In the genomic region with DNA sequence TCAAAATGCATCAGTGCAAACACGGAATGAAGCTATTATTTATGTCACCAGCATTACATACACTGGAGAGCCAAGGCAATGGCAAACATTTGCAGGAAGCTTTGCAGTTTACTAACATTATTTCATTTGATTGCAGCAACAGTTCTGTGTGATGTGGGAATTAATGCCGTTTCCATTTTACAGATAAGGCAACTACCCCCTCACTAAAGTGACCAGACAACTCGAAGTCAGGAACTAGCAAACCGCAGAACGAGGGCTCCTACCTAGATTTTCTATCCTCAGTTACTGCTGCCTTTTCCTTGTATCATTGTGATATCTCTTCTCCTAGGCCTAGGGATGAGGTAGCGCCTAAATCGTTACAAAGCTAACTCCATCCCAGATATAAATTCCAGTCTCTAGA, we compare ENCODE assay signal across 30 cellular contexts.
A peak's percentile ranks its signal among the peaks of the same experiment; 100 is the strongest.
DNase-seq lines count a peak whose midpoint lies in the region; ATAC-seq, FAIRE-seq and TF ChIP-seq lines count a peak whose summit lies in the region.
"Had no signal": no experiment of that assay in that cellular context is flagged by ENCODE, and none has a peak within 500 bp of the region (broad histone marks: within the 10 kb centered on the region; RNA-seq: fewer than 3 reads in every experiment).

No MANE protein-coding gene starts in this region.

- peak overlapping the region; percentile 63; the same call in 1 of the 2 replicates for H3K9ac ChIP-seq in SK-N-SH
- H3K9ac ChIP-seq in fibroblast of lung (ENCODE audit: insufficient read depth, low read length): no peak overlapping the region

- 85% methylated on average over 7 of the region's 7 CpGs for WGBS in SK-N-SH (ENCODE audit: low lambda C conversion rate)

- peak overlapping the region; percentile 69 to 94; a peak in 3 of 4 replicates for H3K27ac ChIP-seq in SK-N-SH (ENCODE audit: low read depth in 2 of 2, low read length in 1 of 2)
- peak overlapping the region; percentile 42 for H3K27ac ChIP-seq in RWPE2 (ENCODE audit: poor library complexity, severe bottlenecking)
- H3K27ac ChIP-seq in fibroblast of lung (ENCODE audit: insufficient read depth, low read length): peak overlapping the region; percentile 67

- TF ChIP-seq RAD21 in SK-N-SH (IDR thresholded peaks at IDR 0.05; ENCODE audit: low read length): no peak

- H4K20me1 ChIP-seq in SK-N-SH (ENCODE audit: insufficient read depth) (no peaks in the 10 kb centered on the region), fibroblast of lung (ENCODE audit: control insufficient read depth, extremely low read depth, insufficient read depth, low read length) (no peaks in the 10 kb centered on the region)

- H3K9me3 ChIP-seq in SK-N-SH (no peaks in the 10 kb centered on the region), RWPE2 (ENCODE audit: severe bottlenecking) (peaks cover 1% of the 10 kb centered on the region), fibroblast of lung (ENCODE audit: control insufficient read depth, insufficient read depth, low read depth, low read length) (no peaks in the 10 kb centered on the region)

- no peak for TF ChIP-seq EP300 in SK-N-SH (IDR thresholded peaks at IDR 0.05; ENCODE audit: borderline replicate concordance in 1 of 2, low read depth in 1 of 2, low read length in 1 of 2)

- H3F3A ChIP-seq in SK-N-SH (replicated peaks; ENCODE audit: insufficient read depth): peaks cover 29% of the 10 kb centered on the region

- no peak overlapping the region for H3K4me3 ChIP-seq in SK-N-SH (ENCODE audit: low read depth in 2 of 2, low read length in 1 of 2)
- no peak overlapping the region for H3K4me3 ChIP-seq in RWPE2 (ENCODE audit: severe bottlenecking)
- no peak overlapping the region for H3K4me3 ChIP-seq in fibroblast of lung (replicated peaks in 1 of 4; ENCODE audit: control extremely low read depth in 1 of 4, insufficient read depth in 1 of 4, low read depth in 3 of 4, low read length in 4 of 4)
- H3K4me3 ChIP-seq: GM12878 had no signal

- H3K9me2 ChIP-seq in SK-N-SH: no peaks in the 10 kb centered on the region

- DNase-seq in SK-N-SH: no peak
- no peak for DNase-seq in RWPE2 (ENCODE audit: low spot score)
- DNase-seq in fibroblast of lung (ENCODE audit: low read depth in 2 of 2): no peak
- DNase-seq in urothelium cell line (ENCODE audit: low spot score): no peak
- DNase-seq in AML-193 (lab: John Stamatoyannopoulos, UW): no peak
- DNase-seq in NCI-H1092 treated with DMSO at 0.1 percent for 48 hours (lab: John Stamatoyannopoulos, UW): no peak
- DNase-seq: C1 segment of cervical spinal cord; CD4-positive, alpha-beta memory T cell; DMS 273 treated with DMSO at 0.1 percent for 48 hours; DMS79; EL; GDM1; Karpas-422; NCI-H1105; NCI-H146; NCI-H1930; NCI-H2107; NCI-H446; NCI-H524 treated with DMSO at 0.1 percent for 48 hours; NCI-H82; RPMI8226; SHP77; SW 1271; T-helper 17 cell had no signal

- FAIRE-seq in urothelium cell line (lab: Jason Lieb, UNC): peak; percentile 97
- FAIRE-seq: GM12878, H1, HTR-8/SVneo had no signal

- H2AFZ ChIP-seq in SK-N-SH (ENCODE audit: low read depth) (no peak overlapping the region), fibroblast of lung (ENCODE audit: low read length) (no peak overlapping the region)

- POLR2A ChIA-PET in SK-N-SH (lab: Yijun Ruan, JAX): no interaction called here

- H3K4me1 ChIP-seq in SK-N-SH (ENCODE audit: control insufficient read depth in 1 of 2, insufficient read depth in 2 of 2, low read depth in 1 of 2, low read length in 1 of 2) (peaks cover 0 to 11% of the 10 kb centered on the region in 2 experiments), RWPE2 (ENCODE audit: insufficient read depth, poor library complexity, severe bottlenecking) (peaks cover 12% of the 10 kb centered on the region), fibroblast of lung (ENCODE audit: control insufficient read depth, extremely low read depth, insufficient read depth, low read length) (peaks cover 11% of the 10 kb centered on the region)

- CTCF ChIA-PET in SK-N-SH (lab: Yijun Ruan, JAX): interaction anchor here (0.8 to 1.6 kb wide), 2 partner anchors 10 to 19 kb away, joined by 3 read pairs; no protein-coding TSS in a partner anchor

- H3K27me3 ChIP-seq in SK-N-SH (ENCODE audit: insufficient read depth) (no peaks in the 10 kb centered on the region), RWPE2 (ENCODE audit: insufficient read depth, poor library complexity, severe bottlenecking) (no peaks in the 10 kb centered on the region), fibroblast of lung (ENCODE audit: control insufficient read depth, insufficient read depth, low read length) (no peaks in the 10 kb centered on the region)

- H3K36me3 ChIP-seq in SK-N-SH (replicated peaks in 1 of 2; ENCODE audit: control insufficient read depth in 1 of 2, insufficient read depth in 2 of 2, low read length in 1 of 2): no peaks in the 10 kb centered on the region
- H3K36me3 ChIP-seq in RWPE2 (ENCODE audit: low read depth): no peaks in the 10 kb centered on the region
- no peaks in the 10 kb centered on the region for H3K36me3 ChIP-seq in fibroblast of lung (ENCODE audit: control insufficient read depth, insufficient read depth, low read length)

- ATAC-seq in SK-N-SH treated with all-trans-retinoic acid at 6 μM for 48 hours: no peak
- ATAC-seq in RWPE2 (ENCODE audit: low read depth): no peak
- no peak for ATAC-seq in GM18517 (IDR thresholded peaks at IDR 0.05; ENCODE audit: unreplicated experiment)
- ATAC-seq: GM12878, HCT116, T-helper 17 cell had no signal

- H3K79me2 ChIP-seq in SK-N-SH (ENCODE audit: insufficient read depth): no peaks in the 10 kb centered on the region
- H3K79me2 ChIP-seq in fibroblast of lung (ENCODE audit: control insufficient read depth, insufficient read depth, low read length): no peaks in the 10 kb centered on the region

- peak overlapping the region; percentile 65 for H3K4me2 ChIP-seq in SK-N-SH
- peak overlapping the region; percentile 25 for H3K4me2 ChIP-seq in fibroblast of lung (ENCODE audit: extremely low read depth, insufficient read depth, low read length)

- TF ChIP-seq CTCF in SK-N-SH (IDR thresholded peaks at IDR 0.05) (no peak), RWPE2 (IDR thresholded peaks at IDR 0.05; ENCODE audit: poor library complexity, severe bottlenecking) (no peak), fibroblast of lung (conservative IDR thresholded peaks at IDR 0.05 in 1 of 2, IDR thresholded peaks at IDR 0.05 in 1 of 2; ENCODE audit: low read depth in 1 of 2, low read length in 2 of 2) (no peak)

TF ChIP-seq in SK-N-SH, 30 proteins besides CTCF, POLR2A, EP300 and RAD21 (continues in another document):
- TF ChIP-seq TEAD4 (IDR thresholded peaks at IDR 0.05; ENCODE audit: borderline replicate concordance, insufficient read depth) (no peak), NFIC (IDR thresholded peaks at IDR 0.05; ENCODE audit: borderline replicate concordance) (no peak), RFX5 (IDR thresholded peaks at IDR 0.05; ENCODE audit: low read length) (no peak), SMC3 (IDR thresholded peaks at IDR 0.05; ENCODE audit: low read depth, low read length) (no peak), EZH2phosphoT487 (IDR thresholded peaks at IDR 0.05; ENCODE audit: borderline replicate concordance, low read depth) (no peak), JUND (IDR thresholded peaks at IDR 0.05) (no peak), TAF1 (IDR thresholded peaks at IDR 0.05; ENCODE audit: borderline replicate concordance, low read depth, low read length) (no peak)
- TF ChIP-seq, protein P1, sequence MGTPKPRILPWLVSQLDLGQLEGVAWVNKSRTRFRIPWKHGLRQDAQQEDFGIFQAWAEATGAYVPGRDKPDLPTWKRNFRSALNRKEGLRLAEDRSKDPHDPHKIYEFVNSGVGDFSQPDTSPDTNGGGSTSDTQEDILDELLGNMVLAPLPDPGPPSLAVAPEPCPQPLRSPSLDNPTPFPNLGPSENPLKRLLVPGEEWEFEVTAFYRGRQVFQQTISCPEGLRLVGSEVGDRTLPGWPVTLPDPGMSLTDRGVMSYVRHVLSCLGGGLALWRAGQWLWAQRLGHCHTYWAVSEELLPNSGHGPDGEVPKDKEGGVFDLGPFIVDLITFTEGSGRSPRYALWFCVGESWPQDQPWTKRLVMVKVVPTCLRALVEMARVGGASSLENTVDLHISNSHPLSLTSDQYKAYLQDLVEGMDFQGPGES (IDR thresholded peaks at IDR 0.05; ENCODE audit: low read depth, low read length): no peak

TF ChIP-seq in SK-N-SH treated with all-trans-retinoic acid at 6 μM for 48 hours, 23 proteins besides CTCF, POLR2A, EP300 and RAD21:
- TF ChIP-seq, protein P2, sequence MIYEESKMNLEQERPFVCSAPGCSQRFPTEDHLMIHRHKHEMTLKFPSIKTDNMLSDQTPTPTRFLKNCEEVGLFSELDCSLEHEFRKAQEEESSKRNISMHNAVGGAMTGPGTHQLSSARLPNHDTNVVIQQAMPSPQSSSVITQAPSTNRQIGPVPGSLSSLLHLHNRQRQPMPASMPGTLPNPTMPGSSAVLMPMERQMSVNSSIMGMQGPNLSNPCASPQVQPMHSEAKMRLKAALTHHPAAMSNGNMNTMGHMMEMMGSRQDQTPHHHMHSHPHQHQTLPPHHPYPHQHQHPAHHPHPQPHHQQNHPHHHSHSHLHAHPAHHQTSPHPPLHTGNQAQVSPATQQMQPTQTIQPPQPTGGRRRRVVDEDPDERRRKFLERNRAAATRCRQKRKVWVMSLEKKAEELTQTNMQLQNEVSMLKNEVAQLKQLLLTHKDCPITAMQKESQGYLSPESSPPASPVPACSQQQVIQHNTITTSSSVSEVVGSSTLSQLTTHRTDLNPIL (CRISPR knock-in tag; IDR thresholded peaks at IDR 0.05; ENCODE audit: low read depth): no peak
- TF ChIP-seq PPARA (CRISPR knock-in tag; IDR thresholded peaks at IDR 0.05; ENCODE audit: borderline replicate concordance) (no peak), OSR1 (CRISPR knock-in tag; IDR thresholded peaks at IDR 0.05) (no peak), TOX (CRISPR knock-in tag; IDR thresholded peaks at IDR 0.05; ENCODE audit: borderline replicate concordance) (no peak), CSDC2 (CRISPR knock-in tag; IDR thresholded peaks at IDR 0.05) (no peak), ZFP3 (CRISPR knock-in tag; IDR thresholded peaks at IDR 0.05) (no peak)
